8 cellular contexts compared by ENCODE assay signal in genomic region chr1:36157115-36157903, GRCh38. TPM values are rescaled to one million over a fixed set of nuclear protein-coding genes. Genes with fewer than 3 reads are reported as not detected.
A peak's percentile ranks its signal among the peaks of the same experiment; 100 is the strongest.
DNase-seq lines count a peak whose midpoint lies in the region; ATAC-seq, FAIRE-seq and TF ChIP-seq lines count a peak whose summit lies in the region.

No MANE protein-coding gene starts in this region.

- no peaks in the 10 kb centered on the region for H3K36me3 ChIP-seq in CD8-positive, alpha-beta T cell (ENCODE audit: insufficient read depth, low read length)
- H3K36me3 ChIP-seq in bronchial epithelial cell (ENCODE audit: control insufficient read depth, insufficient read depth, low read length), result peaks cover 3% of the 10 kb centered on the region
- H3K36me3 ChIP-seq in mesenchymal stem cell (ENCODE audit: control insufficient read depth in 1 of 2, insufficient read depth in 2 of 2, low read depth in 1 of 2, low read length in 2 of 2), result peaks cover 21 to 23% of the 10 kb centered on the region in 2 experiments
- H3K36me3 ChIP-seq in urinary bladder (ENCODE audit: insufficient read depth), result no peaks in the 10 kb centered on the region

- CTCF ChIA-PET in CD8-positive, alpha-beta T cell (lab: Charles Lee), result interaction anchor here (10.1 kb wide), 1 partner anchor 29 kb away, joined by 245 read pairs; no protein-coding TSS in a partner anchor

- H2BK15ac ChIP-seq in mesenchymal stem cell (ENCODE audit: low read depth, poor library complexity, severe bottlenecking), result no peak overlapping the region

- peak overlapping the region in 1 of 2 experiments; percentile 51 for H2BK12ac ChIP-seq in mesenchymal stem cell (ENCODE audit: low read length in 2 of 2)

- peak overlapping the region; percentile 10 for H2BK5ac ChIP-seq in mesenchymal stem cell (ENCODE audit: low read depth, low read length, poor library complexity, severe bottlenecking)

- H2AK5ac ChIP-seq in mesenchymal stem cell (ENCODE audit: low read length, severe bottlenecking), result peak overlapping the region; percentile 23

- peaks cover 23% of the 10 kb centered on the region for H3K36me3 Mint-ChIP-seq in CD8-positive, alpha-beta T cell

- H3K23ac ChIP-seq in mesenchymal stem cell (ENCODE audit: low read length in 2 of 2), result peak overlapping the region in 1 of 2 experiments; percentile 64

- peaks cover 75% of the 10 kb centered on the region for H3K4me1 ChIP-seq in CD8-positive, alpha-beta T cell (ENCODE audit: insufficient read depth, low read length)
- peaks cover 46% of the 10 kb centered on the region for H3K4me1 ChIP-seq in mesenchymal stem cell (ENCODE audit: control insufficient read depth, insufficient read depth, low read depth, low read length)
- H3K4me1 ChIP-seq in urinary bladder (ENCODE audit: insufficient read depth), result peaks cover 2% of the 10 kb centered on the region

- no peak for DNase-seq in CD8-positive, alpha-beta T cell
- DNase-seq in NCI-H69 (lab: John Stamatoyannopoulos, UW) (peak; percentile 28), bronchial epithelial cell (ENCODE audit: low read depth) (no peak), mesenchymal stem cell (peak; percentile 47), NCI-H187 (lab: John Stamatoyannopoulos, UW) (no peak), GM19239 (ENCODE audit: insufficient read length, low spot score) (no peak)

- ATAC-seq in CD8-positive, alpha-beta T cell, result no peak
- no peak for ATAC-seq in HG02623 (IDR thresholded peaks at IDR 0.05; ENCODE audit: unreplicated experiment)

- 9% methylated on average over 6 of the region's 9 CpGs for WGBS in mesenchymal stem cell
- 5% methylated on average over 9 of the region's 9 CpGs for WGBS in urinary bladder

- H3K27ac ChIP-seq in CD8-positive, alpha-beta T cell (ENCODE audit: low read depth, low read length), result peak overlapping the region; percentile 92
- H3K27ac ChIP-seq in mesenchymal stem cell (ENCODE audit: low read length, poor library complexity, severe bottlenecking), result peak overlapping the region; percentile 63
- H3K27ac ChIP-seq in urinary bladder (ENCODE audit: low read depth), result peak overlapping the region; percentile 100

- peaks cover 71% of the 10 kb centered on the region for H3K4me1 Mint-ChIP-seq in CD8-positive, alpha-beta T cell (ENCODE audit: low read depth)

- POLR2A ChIA-PET in CD8-positive, alpha-beta T cell (lab: Charles Lee), result interaction anchor here (1.1 to 3.3 kb wide), 5 partner anchors 8 to 230 kb away, joined by 3 to 26 read pairs (median 13); partner anchors contain the start of genes THRAP3 and TRAPPC3

- no peaks in the 10 kb centered on the region for H3K27me3 ChIP-seq in CD8-positive, alpha-beta T cell (ENCODE audit: insufficient read depth, low read length)
- H3K27me3 ChIP-seq in bronchial epithelial cell (ENCODE audit: control insufficient read depth, insufficient read depth, low read length) (no peaks in the 10 kb centered on the region), mesenchymal stem cell (ENCODE audit: control insufficient read depth in 1 of 2, insufficient read depth in 1 of 2, low read length in 2 of 2) (no peaks in the 10 kb centered on the region)

- peak overlapping the region; percentile 96 for H3K4me2 ChIP-seq in mesenchymal stem cell (ENCODE audit: low read length, poor library complexity, severe bottlenecking)

- peak overlapping the region; percentile 89 for H3K4me3 Mint-ChIP-seq in CD8-positive, alpha-beta T cell

- peak overlapping the region; percentile 52 for H4K91ac ChIP-seq in mesenchymal stem cell (ENCODE audit: low read length)

- peak overlapping the region in 1 of 2 experiments; percentile 79 for H3K4ac ChIP-seq in mesenchymal stem cell (ENCODE audit: low read depth in 1 of 2, low read length in 2 of 2)

- peak overlapping the region; percentile 97 for H3K4me3 ChIP-seq in CD8-positive, alpha-beta T cell (ENCODE audit: low read depth, low read length)
- H3K4me3 ChIP-seq in bronchial epithelial cell (ENCODE audit: low read depth, low read length) (peak overlapping the region; percentile 82), mesenchymal stem cell (ENCODE audit: insufficient read depth in 1 of 2, low read depth in 1 of 2, low read length in 2 of 2) (peak overlapping the region; percentile 93 to 98), urinary bladder (ENCODE audit: low read depth, low read length) (peak overlapping the region; percentile 98)

- no peaks in the 10 kb centered on the region for H3K27me3 Mint-ChIP-seq in CD8-positive, alpha-beta T cell (ENCODE audit: low read depth)

- H3K9ac ChIP-seq in mesenchymal stem cell (ENCODE audit: low read length), result peak overlapping the region; percentile 100

- H2BK120ac ChIP-seq in mesenchymal stem cell (ENCODE audit: low read depth, low read length), result peak overlapping the region; percentile 67

- no peaks in the 10 kb centered on the region for H3K9me3 Mint-ChIP-seq in CD8-positive, alpha-beta T cell

- peak overlapping the region; percentile 94 for H3K27ac Mint-ChIP-seq in CD8-positive, alpha-beta T cell

- H3K14ac ChIP-seq in mesenchymal stem cell (ENCODE audit: low read length in 2 of 2), result peak overlapping the region in 1 of 2 experiments; percentile 86

- intact Hi-C loops in CD8-positive, alpha-beta T cell (cut with DNase I, micrococcal nuclease), result loop anchor here (1.0 to 10.0 kb wide), 3 partner anchors 8 to 973 kb away; partner anchors contain the start of genes THRAP3 (in 1 of the 2) and TRAPPC3 (in 1 of the 2)

- H3K18ac ChIP-seq in mesenchymal stem cell (ENCODE audit: low read depth in 1 of 2, low read length in 2 of 2), result peak overlapping the region; percentile 99

- peaks cover 4% of the 10 kb centered on the region for H3K79me1 ChIP-seq in mesenchymal stem cell (replicated peaks; ENCODE audit: low read length, poor library complexity, severe bottlenecking)

- H4K8ac ChIP-seq in mesenchymal stem cell (ENCODE audit: low read length), result no peak overlapping the region

- H3K9me3 ChIP-seq in CD8-positive, alpha-beta T cell (ENCODE audit: low read length), result no peaks in the 10 kb centered on the region
- no peaks in the 10 kb centered on the region for H3K9me3 ChIP-seq in mesenchymal stem cell (ENCODE audit: control insufficient read depth, low read length)

- H2AFZ ChIP-seq in mesenchymal stem cell (ENCODE audit: low read depth, low read length), result no peak overlapping the region

- TF ChIP-seq CTCF in CD8-positive, alpha-beta T cell (IDR thresholded peaks at IDR 0.05), result no peak
- no peak for TF ChIP-seq CTCF in bronchial epithelial cell (IDR thresholded peaks at IDR 0.05; ENCODE audit: insufficient read depth, low read length, severe bottlenecking)

- FAIRE-seq in bronchial epithelial cell (lab: Jason Lieb, UNC), result no peak
- no peak for FAIRE-seq in GM19239 (lab: Jason Lieb, UNC)

RNA-seq across cellular contexts. Expression of gene MAP7D1, which starts 1.3 kb away (rescaled TPM):
- total RNA-seq in CD8-positive, alpha-beta T cell, result 100 to 1,000 TPM; 113 to 117 TPM
- total RNA-seq in bronchial epithelial cell (54.5 and 75.1 TPM in 2 replicates), urinary bladder (31.7 TPM)
- polyA plus RNA-seq in mesenchymal stem cell (2013, experiment 1 of 2), result 97.8 TPM
- polyA plus RNA-seq in mesenchymal stem cell (2013, experiment 2 of 2), result 97.8 TPM
- polyA plus RNA-seq in urinary bladder, result 144 TPM

RNA-seq across cellular contexts. Expression of gene TRAPPC3, which starts 8.0 kb away (rescaled TPM):
- total RNA-seq in CD8-positive, alpha-beta T cell, result 10 to 100 TPM; 18.4 to 21.6 TPM
- total RNA-seq in bronchial epithelial cell, result 86.8 and 105 TPM in 2 replicates
- 78.6 TPM for polyA plus RNA-seq in mesenchymal stem cell (2013, experiment 1 of 2)
- polyA plus RNA-seq in mesenchymal stem cell (2013, experiment 2 of 2), result 81.9 TPM
- total RNA-seq in urinary bladder, result 43.9 TPM
- polyA plus RNA-seq in urinary bladder, result 76.9 TPM

RNA-seq across cellular contexts. Expression of gene COL8A2, which starts 32.3 kb away (rescaled TPM):
- under 1 TPM in 1 of 2 experiments, not detected in 1; 0.08 TPM for total RNA-seq in CD8-positive, alpha-beta T cell
- 1.6 and 3.3 TPM in 2 replicates for total RNA-seq in bronchial epithelial cell
- 0.25 TPM for polyA plus RNA-seq in mesenchymal stem cell (2013, experiment 1 of 2)
- polyA plus RNA-seq in mesenchymal stem cell (2013, experiment 2 of 2), result 0.22 TPM
- total RNA-seq in urinary bladder, result 11.7 TPM
- polyA plus RNA-seq in urinary bladder, result 21.9 TPM

Comparison
In these comparisons a context has a peak if more than half of its experiments do, and no peak if none do; other contexts are left out.
1. DNase-seq: peak in NCI-H69 (single experiment) and mesenchymal stem cell (single experiment); none in CD8-positive, alpha-beta T cell (0 of 7), bronchial epithelial cell (single experiment), NCI-H187 (0 of 2) and GM19239 (single experiment).
2. Peak in every context shown above with its lines, with median percentiles within 50 percentile points of each other: H3K27ac ChIP-seq and H3K4me3 ChIP-seq.